ENCODE assay signal across 8 cellular contexts in genomic region chr14:74713395-74713735, GRCh38. TPM values are rescaled to one million over a fixed set of nuclear protein-coding genes. Genes with fewer than 3 reads are reported as not detected.
DNase-seq lines count a peak whose midpoint lies in the region; ATAC-seq, FAIRE-seq and TF ChIP-seq lines count a peak whose summit lies in the region.

No MANE protein-coding gene starts in this region.

- peak overlapping the region; percentile 98 for H3K4me3 Mint-ChIP-seq in stimulated activated naive CD8-positive, alpha-beta T cell treated with anti-CD3 and anti-CD28 coated beads, Interleukin-15, Interleukin-2, amounts not matched to agents 100 ng/mL and 50 ng/mL, for 24 hours

- 5 to 8% methylated on average over 4 of the region's 6 CpGs for WGBS in mesodermal cell (ENCODE audit: insufficient coverage in 2 of 2), 2 experiments

- in situ Hi-C loops in G401 (cut with HindIII; ENCODE audit: low sequenced_read_pairs) (no loop called here), GM13976 (cut with MboI; ENCODE audit: low sequenced_read_pairs, unreplicated experiment) (no loop called here)

- FAIRE-seq in bronchial epithelial cell (lab: Jason Lieb, UNC) = no peak

- H3K27ac Mint-ChIP-seq in stimulated activated naive CD8-positive, alpha-beta T cell treated with anti-CD3 and anti-CD28 coated beads, Interleukin-15, Interleukin-2, amounts not matched to agents 100 ng/mL and 50 ng/mL, for 24 hours = peak overlapping the region; percentile 97

- H3K27me3 Mint-ChIP-seq in stimulated activated naive CD8-positive, alpha-beta T cell treated with anti-CD3 and anti-CD28 coated beads, Interleukin-15, Interleukin-2, amounts not matched to agents 100 ng/mL and 50 ng/mL, for 24 hours = no peaks in the 10 kb centered on the region

- H3K27ac ChIP-seq in mesodermal cell (ENCODE audit: low read depth, low read length, severe bottlenecking) = peak overlapping the region; percentile 10

- H3K4me1 Mint-ChIP-seq in stimulated activated naive CD8-positive, alpha-beta T cell treated with anti-CD3 and anti-CD28 coated beads, Interleukin-15, Interleukin-2, amounts not matched to agents 100 ng/mL and 50 ng/mL, for 24 hours (ENCODE audit: low read depth) = peaks cover 46% of the 10 kb centered on the region

- H3K4me3 ChIP-seq in bronchial epithelial cell (ENCODE audit: low read depth, low read length) = peak overlapping the region; percentile 56
- peak overlapping the region; percentile 81 for H3K4me3 ChIP-seq in mesodermal cell (ENCODE audit: extremely low read depth, insufficient read depth, low read length, poor library complexity, severe bottlenecking)

- no peaks in the 10 kb centered on the region for H3K9me3 Mint-ChIP-seq in stimulated activated naive CD8-positive, alpha-beta T cell treated with anti-CD3 and anti-CD28 coated beads, Interleukin-15, Interleukin-2, amounts not matched to agents 100 ng/mL and 50 ng/mL, for 24 hours

- H3K36me3 Mint-ChIP-seq in stimulated activated naive CD8-positive, alpha-beta T cell treated with anti-CD3 and anti-CD28 coated beads, Interleukin-15, Interleukin-2, amounts not matched to agents 100 ng/mL and 50 ng/mL, for 24 hours (ENCODE audit: low read depth) = peaks cover 27% of the 10 kb centered on the region

- DNase-seq in stimulated activated naive CD8-positive, alpha-beta T cell treated with anti-CD3 and anti-CD28 coated beads, Interleukin-15, Interleukin-2, amounts not matched to agents 100 U/mL and 50 U/mL, for 24 hours = no peak
- no peak for DNase-seq in bronchial epithelial cell (ENCODE audit: low read depth)
- no peak for DNase-seq in stimulated activated CD4-positive, alpha-beta T cell treated with anti-CD3 and anti-CD28 coated beads, Interleukin-12 subunit alpha, Interleukin-12 subunit beta, amount 100 ng/mL, for 4 hours
- DNase-seq in G401 (ENCODE audit: low spot score) = no peak
- no peak for DNase-seq in GM13976 (ENCODE audit: low spot score)

- no peak for ATAC-seq in stimulated activated naive CD8-positive, alpha-beta T cell treated with anti-CD3 and anti-CD28 coated beads, Interleukin-15, Interleukin-2, amounts not matched to agents 100 U/mL and 50 U/mL, for 24 hours
- ATAC-seq in GM18861 (IDR thresholded peaks at IDR 0.05; ENCODE audit: unreplicated experiment) = no peak

- TF ChIP-seq CTCF in bronchial epithelial cell (IDR thresholded peaks at IDR 0.05; ENCODE audit: insufficient read depth, low read length, severe bottlenecking) (no peak), GM13976 (IDR thresholded peaks at IDR 0.05; ENCODE audit: borderline replicate concordance, control extremely low read depth, extremely low read depth, insufficient read depth, missing control alignments) (no peak)

- no peaks in the 10 kb centered on the region for H3K9me3 ChIP-seq in mesodermal cell (ENCODE audit: control insufficient read depth, low read length)

- H3K36me3 ChIP-seq in bronchial epithelial cell (ENCODE audit: control insufficient read depth, insufficient read depth, low read length) = peaks cover 3% of the 10 kb centered on the region
- H3K36me3 ChIP-seq in mesodermal cell (ENCODE audit: control insufficient read depth, insufficient read depth, low read length) = peaks cover 30% of the 10 kb centered on the region

- no peaks in the 10 kb centered on the region for H3K27me3 ChIP-seq in bronchial epithelial cell (ENCODE audit: control insufficient read depth, insufficient read depth, low read length)

- peaks cover 2% of the 10 kb centered on the region for H3K4me1 ChIP-seq in mesodermal cell (ENCODE audit: control insufficient read depth, insufficient read depth, low read length, poor library complexity, severe bottlenecking)

RNA-seq across cellular contexts. Expression of gene FCF1, which starts 0.4 kb away (rescaled TPM):
- 34.2 and 39.0 TPM in 2 replicates for total RNA-seq in bronchial epithelial cell
- polyA plus RNA-seq in mesodermal cell (2013, experiment 1 of 2) = 47.9 TPM
- polyA plus RNA-seq in mesodermal cell (2013, experiment 2 of 2) = 46.9 TPM
- total RNA-seq in G401 (2014; rRNA removed; shearing (Covaris generic)) = 51.4 and 63.4 TPM in 2 replicates

RNA-seq across cellular contexts. Expression of gene AREL1, which starts 0.5 kb away (rescaled TPM):
- total RNA-seq in bronchial epithelial cell = 16.6 and 19.6 TPM in 2 replicates
- polyA plus RNA-seq in mesodermal cell (2013, experiment 1 of 2) = 24.2 TPM
- 21.9 TPM for polyA plus RNA-seq in mesodermal cell (2013, experiment 2 of 2)
- total RNA-seq in G401 (2014; rRNA removed; shearing (Covaris generic)) = 17.6 and 27.9 TPM in 2 replicates

RNA-seq across cellular contexts. Expression of gene YLPM1, which starts 49.8 kb away (rescaled TPM):
- total RNA-seq in bronchial epithelial cell = 17.4 and 19.6 TPM in 2 replicates
- polyA plus RNA-seq in mesodermal cell (2013, experiment 1 of 2) = 35.9 TPM
- 35.3 TPM for polyA plus RNA-seq in mesodermal cell (2013, experiment 2 of 2)
- total RNA-seq in G401 (2014; rRNA removed; shearing (Covaris generic)) = 10.4 and 12.2 TPM in 2 replicates
